In the genomic region with DNA sequence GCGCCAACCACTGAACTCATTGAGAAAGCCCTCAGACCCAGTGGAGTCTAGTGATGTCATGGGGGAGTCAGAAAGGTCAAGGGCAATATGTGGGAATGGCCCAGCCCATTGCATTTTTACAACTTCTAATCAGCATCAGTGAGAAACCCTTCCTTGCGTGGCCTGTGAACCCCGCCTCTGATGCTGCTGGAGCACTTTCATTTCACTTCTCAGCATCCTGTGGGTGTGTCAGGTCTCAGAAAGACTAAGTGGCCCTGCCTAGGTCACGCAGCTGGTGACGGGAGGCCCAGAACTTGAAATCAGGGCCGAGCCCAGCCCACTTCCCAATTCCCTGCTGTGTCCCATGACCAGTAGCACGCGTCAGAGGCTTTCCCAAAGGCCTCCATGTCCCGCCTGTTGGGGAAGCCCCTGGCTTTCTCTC, we compare ENCODE assay signal across 8 cellular contexts. TPM values are rescaled to one million over a fixed set of nuclear protein-coding genes. Genes with fewer than 3 reads are reported as not detected.
DNase-seq lines count a peak whose midpoint lies in the region; ATAC-seq, FAIRE-seq and TF ChIP-seq lines count a peak whose summit lies in the region.

No MANE protein-coding gene starts in this region.

- no peak for TF ChIP-seq CTCF in adrenal gland (IDR thresholded peaks at IDR 0.05)

- H3K4me1 ChIP-seq in adrenal gland (replicated peaks in 1 of 2), result peaks cover 0 to 5% of the 10 kb centered on the region in 2 donors

- no peak overlapping the region for H3K27ac ChIP-seq in adrenal gland

- H3K4me3 ChIP-seq in adrenal gland, result no peak overlapping the region

- DNase-seq in GM18507 (ENCODE audit: extremely low spot score, insufficient read length, low read depth), result no peak
- DNase-seq in MV-4-11 (lab: John Stamatoyannopoulos, UW), result peak; percentile 65
- peak; percentile 64 for DNase-seq in activated effector memory CD4-positive, alpha-beta T cell treated with Interleukin-2 at 50 U/mL for 16 hours
- DNase-seq in stimulated activated CD4-positive, alpha-beta T cell treated with anti-CD3 and anti-CD28 coated beads, Interleukin-2, amount 100 ng/mL, for 4 hours (ENCODE audit: low read depth), result peak; percentile 32
- DNase-seq in adrenal gland, result no peak
- DNase-seq in LoVo (ENCODE audit: low spot score), result no peak
- no peak for DNase-seq in DMS79 treated with DMSO at 0.1 percent for 48 hours (lab: John Stamatoyannopoulos, UW)

- H3K9me3 ChIP-seq in adrenal gland (replicated peaks in 1 of 3), result no peaks in the 10 kb centered on the region

- H3K27me3 ChIP-seq in adrenal gland, result peaks cover 4% of the 10 kb centered on the region

- H3K36me3 ChIP-seq in adrenal gland (replicated peaks in 1 of 2), result no peaks in the 10 kb centered on the region

- TF ChIP-seq POLR2A in adrenal gland (IDR thresholded peaks at IDR 0.05), result no peak

- intact Hi-C loops in adrenal gland (cut with DNase I), result no loop called here

- WGBS in adrenal gland, 4 donors, result 67 to 83% (median 81%) methylated on average over 6 to 9 of the region's 9 CpGs

- ATAC-seq in GM18858 (IDR thresholded peaks at IDR 0.05; ENCODE audit: unreplicated experiment), result no peak

- peak; percentile 91 for FAIRE-seq in GM18507 (lab: Jason Lieb, UNC)

RNA-seq across cellular contexts. Expression of a gene that starts 6.1 kb away (rescaled TPM):
- total RNA-seq in adrenal gland, result under 1 TPM in 1 of 8 donors, not detected in 7; 0.14 TPM
- polyA plus RNA-seq in adrenal gland, result under 1 TPM in 1 of 3 donors, not detected in 2; 0.26 TPM

RNA-seq across cellular contexts. Expression of a gene that starts 45.9 kb away (rescaled TPM):
- under 1 TPM in 7 of 8 donors, not detected in 1; 0.14 to 0.69 (median 0.29) TPM for total RNA-seq in adrenal gland
- 1 to 10 TPM in 1 of 3 donors, under 1 TPM in 1, not detected in 1; 0.64 to 1.7 TPM for polyA plus RNA-seq in adrenal gland

Comparison
In these comparisons a context has a peak if more than half of its experiments do, and no peak if none do; other contexts are left out.
1. DNase-seq: peak in MV-4-11 (single experiment), activated effector memory CD4-positive, alpha-beta T cell treated with Interleukin-2 at 50 U/mL for 16 hours (single experiment) and stimulated activated CD4-positive, alpha-beta T cell treated with anti-CD3 and anti-CD28 coated beads, Interleukin-2, amount 100 ng/mL, for 4 hours (single experiment); none in GM18507 (single experiment), adrenal gland (0 of 7), LoVo (single experiment) and DMS79 treated with DMSO at 0.1 percent for 48 hours (single experiment).